19 cellular contexts compared by ENCODE assay signal in genomic region chr1:236810018-236810417, GRCh38.
"Had no signal": no experiment of that assay in that cellular context is flagged by ENCODE, and none has a peak within 500 bp of the region (broad histone marks: within the 10 kb centered on the region; RNA-seq: fewer than 3 reads in every experiment).

No MANE protein-coding gene starts in this region.

- H3K9me3 Mint-ChIP-seq: activated CD4-positive, alpha-beta memory T cell treated with anti-CD3 and anti-CD28 coated beads for 36 hours; activated naive CD8-positive, alpha-beta T cell treated with anti-CD3 and anti-CD28 coated beads, Interleukin-2, amount 10 ng/mL, durations not matched to agents 7 days and 5 days; dendritic cell treated with granulocyte-macrophage colony-stimulating factor and Interleukin-4, amounts not matched to agents 40 ng/mL and 50 ng/mL, for 4 days; naive thymus-derived CD4-positive, alpha-beta T cell had no signal

- H3K27ac ChIP-seq: foreskin keratinocyte, left lung, SJSA1, spleen, tibial artery had no signal

- H3K4me1 ChIP-seq: foreskin keratinocyte, SJSA1, tibial artery had no signal

- DNase-seq: activated CD4-positive, alpha-beta memory T cell treated with anti-CD3 and anti-CD28 coated beads for 36 hours; activated CD4-positive, alpha-beta T cell treated with anti-CD3 and anti-CD28 coated beads for 1 hour; activated effector memory CD4-positive, alpha-beta T cell treated with anti-CD3 and anti-CD28 coated beads, Interleukin-2, amount 50 U/mL, for 16 hours; activated naive CD8-positive, alpha-beta T cell treated with anti-CD3 and anti-CD28 coated beads, Interleukin-2, amount 10 ng/mL, durations not matched to agents 7 days and 5 days; effector CD4-positive, alpha-beta T cell; foreskin keratinocyte; kidney glomerular epithelial cell; left lung; naive thymus-derived CD4-positive, alpha-beta T cell; retina; spleen; stimulated activated CD4-positive, alpha-beta T cell treated with anti-CD3 and anti-CD28 coated beads, Interleukin-4, amount 100 ng/mL, for 1 hour; stimulated activated naive CD4-positive, alpha-beta T cell; substantia nigra; T-helper 9 cell; tibial artery had no signal

- H3K27ac Mint-ChIP-seq: activated CD4-positive, alpha-beta memory T cell treated with anti-CD3 and anti-CD28 coated beads for 36 hours; activated naive CD8-positive, alpha-beta T cell treated with anti-CD3 and anti-CD28 coated beads, Interleukin-2, amount 10 ng/mL, durations not matched to agents 7 days and 5 days; dendritic cell treated with granulocyte-macrophage colony-stimulating factor and Interleukin-4, amounts not matched to agents 40 ng/mL and 50 ng/mL, for 4 days; naive thymus-derived CD4-positive, alpha-beta T cell had no signal

- H3K9me3 ChIP-seq: left lung, SJSA1, spleen, tibial artery had no signal

- H3K27me3 ChIP-seq: foreskin keratinocyte, left lung, SJSA1, spleen, tibial artery had no signal

- H3K4me3 Mint-ChIP-seq: activated CD4-positive, alpha-beta memory T cell treated with anti-CD3 and anti-CD28 coated beads for 36 hours; activated naive CD8-positive, alpha-beta T cell treated with anti-CD3 and anti-CD28 coated beads, Interleukin-2, amount 10 ng/mL, durations not matched to agents 7 days and 5 days; dendritic cell treated with granulocyte-macrophage colony-stimulating factor and Interleukin-4, amounts not matched to agents 40 ng/mL and 50 ng/mL, for 4 days; naive thymus-derived CD4-positive, alpha-beta T cell had no signal

- H3K27me3 Mint-ChIP-seq: activated CD4-positive, alpha-beta memory T cell treated with anti-CD3 and anti-CD28 coated beads for 36 hours; activated naive CD8-positive, alpha-beta T cell treated with anti-CD3 and anti-CD28 coated beads, Interleukin-2, amount 10 ng/mL, durations not matched to agents 7 days and 5 days; dendritic cell treated with granulocyte-macrophage colony-stimulating factor and Interleukin-4, amounts not matched to agents 40 ng/mL and 50 ng/mL, for 4 days; naive thymus-derived CD4-positive, alpha-beta T cell had no signal

- ATAC-seq: foreskin keratinocyte; left lung; naive thymus-derived CD4-positive, alpha-beta T cell had no signal

- H3K4me3 ChIP-seq: left lung, lung, SJSA1, spleen, tibial artery had no signal
